28 cellular contexts compared by ENCODE assay signal in the genomic region with DNA sequence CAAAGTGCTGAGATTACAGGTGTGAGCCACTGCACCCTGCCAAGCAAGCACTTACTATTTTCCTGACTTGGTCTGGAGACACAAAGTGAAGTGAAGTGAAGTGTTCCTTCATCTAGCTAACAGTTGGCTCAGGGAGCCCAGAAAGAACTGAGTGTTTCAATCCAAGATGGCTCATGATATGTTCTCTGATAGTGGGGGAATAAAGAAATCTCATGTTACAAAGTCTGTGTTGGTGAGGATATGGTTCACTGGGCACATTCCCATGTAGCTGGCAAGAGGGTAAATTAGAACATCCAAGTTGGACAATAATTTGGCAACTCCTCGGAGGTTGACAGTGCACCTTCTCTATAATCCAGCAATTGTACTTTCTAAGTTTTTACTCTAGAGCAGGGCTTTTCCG.
"Had no signal": no experiment of that assay in that cellular context is flagged by ENCODE, and none has a peak within 500 bp of the region (broad histone marks: within the 10 kb centered on the region; RNA-seq: fewer than 3 reads in every experiment).

No MANE protein-coding gene starts in this region.

- DNase-seq: activated CD4-positive, alpha-beta memory T cell treated with anti-CD3 and anti-CD28 coated beads, Interleukin-2, amount 10 ng/mL, durations not matched to agents 7 days and 5 days; activated CD4-positive, alpha-beta T cell treated with anti-CD3 and anti-CD28 coated beads for 1 hour; activated CD4-positive, alpha-beta T cell treated with anti-CD3 and anti-CD28 coated beads for 48 hours; activated CD4-positive, CD25-positive, alpha-beta regulatory T cell; activated CD8-positive, alpha-beta memory T cell treated with anti-CD3 and anti-CD28 coated beads for 24 hours; activated CD8-positive, alpha-beta memory T cell treated with anti-CD3 and anti-CD28 coated beads, Interleukin-2, amount 10 ng/mL, durations not matched to agents 7 days and 5 days; activated CD8-positive, alpha-beta memory T cell treated with anti-CD3 and anti-CD28 coated beads, Interleukin-2, amount 50 U/mL, for 48 hours; activated effector memory CD4-positive, alpha-beta T cell treated with Interleukin-2 at 50 U/mL for 16 hours; activated naive CD4-positive, alpha-beta T cell treated with anti-CD3 and anti-CD28 coated beads, Interleukin-2, amount 10 ng/mL, durations not matched to agents 7 days and 5 days; activated naive CD8-positive, alpha-beta T cell treated with anti-CD3 and anti-CD28 coated beads, Interleukin-2, amount 50 U/mL, for 24 hours; activated T-cell treated with anti-CD3 and anti-CD28 coated beads, Interleukin-2, amount 50 U/mL, for 48 hours; aorta; NCI-H1092 treated with DMSO at 0.1 percent for 48 hours; NCI-H1417; NCI-H146; NCI-H187; NCI-H2029 treated with DMSO at 0.1 percent for 48 hours; NCI-H510A; NCI-H526; NCI-H748 treated with DMSO at 0.1 percent for 48 hours; SHP77; SJCRH30; T1000; WERI-Rb-1 had no signal

- H3K4me3 Mint-ChIP-seq: activated CD4-positive, alpha-beta memory T cell treated with anti-CD3 and anti-CD28 coated beads, Interleukin-2, amount 10 ng/mL, durations not matched to agents 7 days and 5 days; activated CD8-positive, alpha-beta memory T cell treated with anti-CD3 and anti-CD28 coated beads, Interleukin-2, amount 10 ng/mL, durations not matched to agents 7 days and 5 days; activated naive CD4-positive, alpha-beta T cell treated with anti-CD3 and anti-CD28 coated beads, Interleukin-2, amount 10 ng/mL, durations not matched to agents 7 days and 5 days; activated naive CD8-positive, alpha-beta T cell; activated naive CD8-positive, alpha-beta T cell treated with anti-CD3 and anti-CD28 coated beads, Interleukin-2, amount 50 U/mL, for 24 hours had no signal

- H3K4me3 ChIP-seq: cardiac muscle cell, K562, SJCRH30, SK-N-MC had no signal

- H3K27ac ChIP-seq: cardiac muscle cell, SJCRH30, SK-N-MC, WERI-Rb-1 had no signal

- H3K9me3 Mint-ChIP-seq: activated CD4-positive, alpha-beta memory T cell treated with anti-CD3 and anti-CD28 coated beads, Interleukin-2, amount 10 ng/mL, durations not matched to agents 7 days and 5 days; activated naive CD4-positive, alpha-beta T cell treated with anti-CD3 and anti-CD28 coated beads, Interleukin-2, amount 10 ng/mL, durations not matched to agents 7 days and 5 days; activated naive CD8-positive, alpha-beta T cell treated with anti-CD3 and anti-CD28 coated beads, Interleukin-2, amount 50 U/mL, for 24 hours had no signal

- H3K36me3 ChIP-seq: cardiac muscle cell, SJCRH30, WERI-Rb-1 had no signal

- H3K27me3 Mint-ChIP-seq: activated naive CD8-positive, alpha-beta T cell had no signal

- H3K36me3 Mint-ChIP-seq: activated CD8-positive, alpha-beta memory T cell treated with anti-CD3 and anti-CD28 coated beads, Interleukin-2, amount 10 ng/mL, durations not matched to agents 7 days and 5 days; activated naive CD4-positive, alpha-beta T cell treated with anti-CD3 and anti-CD28 coated beads, Interleukin-2, amount 10 ng/mL, durations not matched to agents 7 days and 5 days; activated naive CD8-positive, alpha-beta T cell had no signal

- H3K9me3 ChIP-seq: SJCRH30 had no signal

- ATAC-seq: activated CD8-positive, alpha-beta memory T cell treated with anti-CD3 and anti-CD28 coated beads, Interleukin-2, amount 10 ng/mL, durations not matched to agents 7 days and 5 days; activated naive CD8-positive, alpha-beta T cell treated with anti-CD3 and anti-CD28 coated beads, Interleukin-2, amount 50 U/mL, for 24 hours; K562 had no signal

- H3K27ac Mint-ChIP-seq: activated CD4-positive, alpha-beta memory T cell treated with anti-CD3 and anti-CD28 coated beads, Interleukin-2, amount 10 ng/mL, durations not matched to agents 7 days and 5 days; activated CD8-positive, alpha-beta memory T cell treated with anti-CD3 and anti-CD28 coated beads, Interleukin-2, amount 10 ng/mL, durations not matched to agents 7 days and 5 days; activated naive CD4-positive, alpha-beta T cell treated with anti-CD3 and anti-CD28 coated beads, Interleukin-2, amount 10 ng/mL, durations not matched to agents 7 days and 5 days; activated naive CD8-positive, alpha-beta T cell treated with anti-CD3 and anti-CD28 coated beads, Interleukin-2, amount 50 U/mL, for 24 hours had no signal
